Comparison of ENCODE assay signal across 1 cellular context in the genomic region with DNA sequence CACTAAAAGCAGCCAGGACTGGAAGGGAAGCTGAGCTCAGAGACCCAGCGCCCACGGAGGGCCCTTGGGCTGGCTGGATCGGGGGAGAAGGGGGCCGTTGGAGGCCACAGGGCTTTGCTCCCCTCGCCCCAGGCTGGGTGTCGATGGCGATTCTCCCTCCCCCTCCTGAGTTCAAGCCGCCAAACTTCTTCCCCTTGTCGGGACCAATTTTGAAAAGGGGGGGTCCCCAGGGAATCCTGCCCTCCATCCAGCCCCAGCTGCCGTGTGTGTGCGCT.
TF ChIP-seq lines count a peak whose summit lies in the region.

No MANE protein-coding gene starts in this region.

TF ChIP-seq in WTC11, 78 proteins besides CTCF, POLR2A, EP300 and RAD21 (continued from another document):
- TF ChIP-seq, protein P1, sequence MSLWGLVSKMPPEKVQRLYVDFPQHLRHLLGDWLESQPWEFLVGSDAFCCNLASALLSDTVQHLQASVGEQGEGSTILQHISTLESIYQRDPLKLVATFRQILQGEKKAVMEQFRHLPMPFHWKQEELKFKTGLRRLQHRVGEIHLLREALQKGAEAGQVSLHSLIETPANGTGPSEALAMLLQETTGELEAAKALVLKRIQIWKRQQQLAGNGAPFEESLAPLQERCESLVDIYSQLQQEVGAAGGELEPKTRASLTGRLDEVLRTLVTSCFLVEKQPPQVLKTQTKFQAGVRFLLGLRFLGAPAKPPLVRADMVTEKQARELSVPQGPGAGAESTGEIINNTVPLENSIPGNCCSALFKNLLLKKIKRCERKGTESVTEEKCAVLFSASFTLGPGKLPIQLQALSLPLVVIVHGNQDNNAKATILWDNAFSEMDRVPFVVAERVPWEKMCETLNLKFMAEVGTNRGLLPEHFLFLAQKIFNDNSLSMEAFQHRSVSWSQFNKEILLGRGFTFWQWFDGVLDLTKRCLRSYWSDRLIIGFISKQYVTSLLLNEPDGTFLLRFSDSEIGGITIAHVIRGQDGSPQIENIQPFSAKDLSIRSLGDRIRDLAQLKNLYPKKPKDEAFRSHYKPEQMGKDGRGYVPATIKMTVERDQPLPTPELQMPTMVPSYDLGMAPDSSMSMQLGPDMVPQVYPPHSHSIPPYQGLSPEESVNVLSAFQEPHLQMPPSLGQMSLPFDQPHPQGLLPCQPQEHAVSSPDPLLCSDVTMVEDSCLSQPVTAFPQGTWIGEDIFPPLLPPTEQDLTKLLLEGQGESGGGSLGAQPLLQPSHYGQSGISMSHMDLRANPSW (CRISPR knock-in tag; conservative IDR thresholded peaks at IDR 0.05; ENCODE audit: low read depth) = no peak
- TF ChIP-seq, protein P2, sequence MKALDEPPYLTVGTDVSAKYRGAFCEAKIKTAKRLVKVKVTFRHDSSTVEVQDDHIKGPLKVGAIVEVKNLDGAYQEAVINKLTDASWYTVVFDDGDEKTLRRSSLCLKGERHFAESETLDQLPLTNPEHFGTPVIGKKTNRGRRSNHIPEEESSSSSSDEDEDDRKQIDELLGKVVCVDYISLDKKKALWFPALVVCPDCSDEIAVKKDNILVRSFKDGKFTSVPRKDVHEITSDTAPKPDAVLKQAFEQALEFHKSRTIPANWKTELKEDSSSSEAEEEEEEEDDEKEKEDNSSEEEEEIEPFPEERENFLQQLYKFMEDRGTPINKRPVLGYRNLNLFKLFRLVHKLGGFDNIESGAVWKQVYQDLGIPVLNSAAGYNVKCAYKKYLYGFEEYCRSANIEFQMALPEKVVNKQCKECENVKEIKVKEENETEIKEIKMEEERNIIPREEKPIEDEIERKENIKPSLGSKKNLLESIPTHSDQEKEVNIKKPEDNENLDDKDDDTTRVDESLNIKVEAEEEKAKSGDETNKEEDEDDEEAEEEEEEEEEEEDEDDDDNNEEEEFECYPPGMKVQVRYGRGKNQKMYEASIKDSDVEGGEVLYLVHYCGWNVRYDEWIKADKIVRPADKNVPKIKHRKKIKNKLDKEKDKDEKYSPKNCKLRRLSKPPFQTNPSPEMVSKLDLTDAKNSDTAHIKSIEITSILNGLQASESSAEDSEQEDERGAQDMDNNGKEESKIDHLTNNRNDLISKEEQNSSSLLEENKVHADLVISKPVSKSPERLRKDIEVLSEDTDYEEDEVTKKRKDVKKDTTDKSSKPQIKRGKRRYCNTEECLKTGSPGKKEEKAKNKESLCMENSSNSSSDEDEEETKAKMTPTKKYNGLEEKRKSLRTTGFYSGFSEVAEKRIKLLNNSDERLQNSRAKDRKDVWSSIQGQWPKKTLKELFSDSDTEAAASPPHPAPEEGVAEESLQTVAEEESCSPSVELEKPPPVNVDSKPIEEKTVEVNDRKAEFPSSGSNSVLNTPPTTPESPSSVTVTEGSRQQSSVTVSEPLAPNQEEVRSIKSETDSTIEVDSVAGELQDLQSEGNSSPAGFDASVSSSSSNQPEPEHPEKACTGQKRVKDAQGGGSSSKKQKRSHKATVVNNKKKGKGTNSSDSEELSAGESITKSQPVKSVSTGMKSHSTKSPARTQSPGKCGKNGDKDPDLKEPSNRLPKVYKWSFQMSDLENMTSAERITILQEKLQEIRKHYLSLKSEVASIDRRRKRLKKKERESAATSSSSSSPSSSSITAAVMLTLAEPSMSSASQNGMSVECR (CRISPR knock-in tag; IDR thresholded peaks at IDR 0.05; ENCODE audit: borderline replicate concordance) = no peak
